In the genomic region with DNA sequence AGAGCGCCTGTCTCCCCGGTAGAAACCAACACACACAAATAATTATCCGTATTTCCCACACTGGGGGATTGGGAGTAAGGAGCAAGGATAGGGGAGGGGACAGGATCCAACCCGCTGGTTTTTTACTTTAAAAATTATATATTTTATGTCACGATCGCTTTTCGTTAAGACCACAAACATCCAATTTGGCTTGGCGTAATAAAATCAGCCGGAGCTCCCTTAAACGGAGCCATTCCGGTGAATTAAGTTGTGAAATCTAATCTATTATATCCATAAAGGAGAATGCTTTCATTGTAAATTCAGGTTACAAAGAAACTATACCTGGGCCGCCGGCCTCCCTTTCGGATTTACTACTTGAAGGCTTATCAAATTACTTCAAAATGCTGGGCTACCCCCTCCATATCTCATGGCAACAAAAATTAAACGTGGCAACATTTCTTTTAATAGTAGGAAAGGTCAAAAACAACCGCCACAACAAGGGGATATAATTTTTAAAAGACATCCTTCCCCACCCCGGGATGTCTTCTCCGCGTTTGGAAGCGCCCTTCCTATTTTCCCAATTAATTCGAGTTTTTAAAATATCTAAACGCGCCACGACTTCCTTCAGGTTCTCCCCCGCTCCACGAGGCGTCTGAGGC, we compare ENCODE assay signal across 9 cellular contexts. TPM values are rescaled to one million over a fixed set of nuclear protein-coding genes. Genes with fewer than 3 reads are reported as not detected.
DNase-seq lines count a peak whose midpoint lies in the region; ATAC-seq and TF ChIP-seq lines count a peak whose summit lies in the region.
"Had no signal": no experiment of that assay in that cellular context is flagged by ENCODE, and none has a peak within 500 bp of the region (broad histone marks: within the 10 kb centered on the region; RNA-seq: fewer than 3 reads in every experiment).

No MANE protein-coding gene starts in this region.

- TF ChIP-seq POLR2A in uterus (IDR thresholded peaks at IDR 0.05): no peak

- DNase-seq in left ventricle myocardium inferior (no peak), left cardiac atrium (no peak), uterus (no peak), COLO668 (lab: John Stamatoyannopoulos, UW; ENCODE audit: unreplicated experiment) (no peak), NCI-H146 (lab: John Stamatoyannopoulos, UW) (no peak)
- DNase-seq: NCI-H1048 had no signal

- H3K27me3 ChIP-seq in left ventricle myocardium inferior (ENCODE audit: low read depth) (peaks cover 29% of the 10 kb centered on the region), duodenal mucosa (ENCODE audit: control insufficient read depth in 1 of 2, insufficient read depth in 2 of 2, low read length in 2 of 2) (peaks cover 0 to 6% of the 10 kb centered on the region in 2 donors), mucosa of rectum (ENCODE audit: control insufficient read depth in 2 of 2, insufficient read depth in 2 of 2, low read length in 2 of 2) (no peaks in the 10 kb centered on the region), uterus (no peaks in the 10 kb centered on the region)

- H3K9ac ChIP-seq in duodenal mucosa (ENCODE audit: low read depth in 1 of 2, low read length in 2 of 2) (peak overlapping the region; percentile 86 to 96), mucosa of rectum (ENCODE audit: low read depth in 1 of 2, low read length in 2 of 2) (peak overlapping the region; percentile 68 to 87)

- peak overlapping the region; percentile 77 for H3K4me3 ChIP-seq in left ventricle myocardium inferior
- H3K4me3 ChIP-seq in duodenal mucosa (ENCODE audit: low read depth in 1 of 2, low read length in 2 of 2): peak overlapping the region; percentile 81 to 84
- peak overlapping the region; percentile 66 to 91 for H3K4me3 ChIP-seq in mucosa of rectum (ENCODE audit: low read length in 2 of 2)
- H3K4me3 ChIP-seq in uterus: peak overlapping the region; percentile 67 to 89

- peak overlapping the region; percentile 96 for H3K27ac ChIP-seq in left ventricle myocardium inferior (replicated peaks)
- H3K27ac ChIP-seq in duodenal mucosa (ENCODE audit: low read depth, low read length): peak overlapping the region; percentile 93
- peak overlapping the region; percentile 97 for H3K27ac ChIP-seq in mucosa of rectum (ENCODE audit: low read depth in 2 of 2, low read length in 2 of 2)
- peak overlapping the region; percentile 97 to 98 for H3K27ac ChIP-seq in uterus

- ATAC-seq in left cardiac atrium (no peak), GM18867 (IDR thresholded peaks at IDR 0.05; ENCODE audit: unreplicated experiment) (no peak)

- no peaks in the 10 kb centered on the region for H3K36me3 ChIP-seq in left ventricle myocardium inferior
- H3K36me3 ChIP-seq in duodenal mucosa (ENCODE audit: control insufficient read depth in 1 of 2, insufficient read depth in 2 of 2, low read length in 2 of 2): no peaks in the 10 kb centered on the region
- no peaks in the 10 kb centered on the region for H3K36me3 ChIP-seq in mucosa of rectum (ENCODE audit: control insufficient read depth in 2 of 2, insufficient read depth in 2 of 2, low read length in 2 of 2)
- H3K36me3 ChIP-seq in uterus: no peaks in the 10 kb centered on the region

- H3K4me1 ChIP-seq in left ventricle myocardium inferior: peaks cover 90% of the 10 kb centered on the region
- peaks cover 33 to 39% of the 10 kb centered on the region in 2 donors for H3K4me1 ChIP-seq in duodenal mucosa (ENCODE audit: control insufficient read depth in 1 of 2, insufficient read depth in 2 of 2, low read length in 2 of 2)
- H3K4me1 ChIP-seq in mucosa of rectum (ENCODE audit: control insufficient read depth in 2 of 2, insufficient read depth in 2 of 2, low read length in 2 of 2): peaks cover 37 to 44% of the 10 kb centered on the region in 2 donors
- H3K4me1 ChIP-seq in uterus: peaks cover 0 to 22% of the 10 kb centered on the region in 2 donors

- intact Hi-C loops in left ventricle myocardium inferior (cut with micrococcal nuclease): no loop called here
- intact Hi-C loops in left cardiac atrium (cut with DNase I): no loop called here
- intact Hi-C loops in uterus (cut with DNase I; ENCODE audit: low total_unique reads): no loop called here

- no peaks in the 10 kb centered on the region for H3K9me3 ChIP-seq in left ventricle myocardium inferior (replicated peaks)
- no peaks in the 10 kb centered on the region for H3K9me3 ChIP-seq in duodenal mucosa (ENCODE audit: control insufficient read depth in 1 of 2, low read length in 2 of 2)
- no peaks in the 10 kb centered on the region for H3K9me3 ChIP-seq in mucosa of rectum (ENCODE audit: control insufficient read depth in 2 of 2, low read length in 2 of 2)
- H3K9me3 ChIP-seq in uterus: no peaks in the 10 kb centered on the region

- TF ChIP-seq CTCF in left ventricle myocardium inferior (IDR thresholded peaks at IDR 0.05; ENCODE audit: borderline replicate concordance) (no peak), uterus (IDR thresholded peaks at IDR 0.05) (no peak)

RNA-seq across cellular contexts. Expression of a gene that starts 47.1 kb away (rescaled TPM):
- total RNA-seq in left ventricle myocardium inferior: 50.1 TPM
- total RNA-seq in left cardiac atrium: 10 to 100 TPM; 46.4 to 54.0 TPM
- 10 to 100 TPM; 50.7 to 55.4 (median 53.3) TPM for total RNA-seq in uterus

RNA-seq across cellular contexts. Expression of a gene that starts 53.1 kb away (rescaled TPM):
- 7.3 TPM for total RNA-seq in left ventricle myocardium inferior
- total RNA-seq in left cardiac atrium: 1 to 10 TPM; 8.3 to 9.9 TPM
- 10 to 100 TPM in 2 of 4 donors, 1 to 10 TPM in 2; 1.5 to 34.1 (median 8.5) TPM for total RNA-seq in uterus
